In the genomic region with DNA sequence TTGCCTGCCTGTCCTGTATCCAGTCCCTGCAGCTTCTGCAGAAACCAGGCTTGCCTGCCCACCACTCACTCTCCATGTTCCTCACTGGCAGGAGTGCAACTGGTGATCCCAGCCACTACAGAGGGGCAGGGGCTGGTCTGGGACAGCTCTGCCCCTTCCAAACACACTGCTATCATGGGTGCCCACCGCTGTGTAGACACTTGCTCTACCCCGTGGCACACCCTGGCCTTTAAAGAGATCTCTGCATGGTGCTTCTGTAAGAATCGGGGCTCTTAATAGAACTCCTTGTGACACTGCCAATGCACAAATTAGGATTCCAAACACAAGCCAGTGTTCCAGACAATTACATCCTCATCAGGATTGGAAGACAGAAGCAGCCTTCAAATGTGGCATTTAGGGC, we compare ENCODE assay signal across 21 cellular contexts. TPM values are rescaled to one million over a fixed set of nuclear protein-coding genes. Genes with fewer than 3 reads are reported as not detected.
"Had no signal": no experiment of that assay in that cellular context is flagged by ENCODE, and none has a peak within 500 bp of the region (broad histone marks: within the 10 kb centered on the region; RNA-seq: fewer than 3 reads in every experiment).

No MANE protein-coding gene starts in this region.

- H3K27ac Mint-ChIP-seq: activated B cell treated with CpG ODN at 0.5 μM for 24 hours; activated CD4-positive, alpha-beta T cell treated with anti-CD3 and anti-CD28 coated beads, Interleukin-2, amount 10 ng/mL, durations not matched to agents 24 days and 14 days; activated T-helper 1 cell treated with anti-CD3 and anti-CD28 coated beads, Interleukin-12 subunit alpha, Interleukin-12 subunit beta, Interleukin-2, Interleukin-4 antibody, amounts not matched to agents 30 ng/mL and 10 ng/mL and 1 ng/mL, durations not matched to agents 14 hours and 24 hours and 36 hours; memory B cell; nephron had no signal

- DNase-seq: activated B cell treated with CpG ODN at 0.5 μM for 24 hours; activated CD4-positive, alpha-beta T cell treated with anti-CD3 and anti-CD28 coated beads, Interleukin-2, amount 10 ng/mL, durations not matched to agents 24 days and 14 days; activated CD8-positive, alpha-beta memory T cell treated with anti-CD3 and anti-CD28 coated beads for 24 hours; activated naive CD4-positive, alpha-beta T cell; effector memory CD4-positive, alpha-beta T cell; foreskin keratinocyte; heart right ventricle; left ventricle myocardium inferior; stimulated activated CD4-positive, alpha-beta T cell treated with anti-CD3 and anti-CD28 coated beads, Interleukin-12 subunit alpha, Interleukin-12 subunit beta, amount 100 ng/mL, for 4 hours; stimulated activated CD4-positive, alpha-beta T cell treated with anti-CD3 and anti-CD28 coated beads, Interleukin-2, amount 100 ng/mL, for 24 hours; SW 1271; tibial artery; uterus had no signal

- H3K4me1 Mint-ChIP-seq: activated B cell treated with CpG ODN at 0.5 μM for 24 hours; activated CD4-positive, alpha-beta T cell treated with anti-CD3 and anti-CD28 coated beads, Interleukin-2, amount 10 ng/mL, durations not matched to agents 24 days and 14 days; memory B cell had no signal

- H3K27ac ChIP-seq: cardiac muscle cell, coronary artery, foreskin keratinocyte, heart right ventricle, left ventricle myocardium inferior, SJSA1, tibial artery, uterus had no signal

- H3K27me3 ChIP-seq: cardiac muscle cell, foreskin keratinocyte, uterus had no signal

- ATAC-seq: foreskin keratinocyte, heart right ventricle had no signal

- H3K9me3 ChIP-seq: heart right ventricle, left ventricle myocardium inferior, SJSA1, tibial artery, uterus had no signal

- H3K4me1 ChIP-seq: foreskin keratinocyte, heart right ventricle, left ventricle myocardium inferior, SJSA1, tibial artery, uterus had no signal

- H3K36me3 ChIP-seq: cardiac muscle cell, heart right ventricle, left ventricle myocardium inferior, SJSA1, tibial artery, uterus had no signal

- H3K36me3 Mint-ChIP-seq: memory B cell had no signal

- H3K9me3 Mint-ChIP-seq: activated B cell treated with CpG ODN at 0.5 μM for 24 hours; activated CD4-positive, alpha-beta T cell treated with anti-CD3 and anti-CD28 coated beads, Interleukin-2, amount 10 ng/mL, durations not matched to agents 24 days and 14 days; activated T-helper 1 cell treated with anti-CD3 and anti-CD28 coated beads, Interleukin-12 subunit alpha, Interleukin-12 subunit beta, Interleukin-2, Interleukin-4 antibody, amounts not matched to agents 30 ng/mL and 10 ng/mL and 1 ng/mL, durations not matched to agents 14 hours and 24 hours and 36 hours; memory B cell; nephron had no signal

- H3K4me3 ChIP-seq: cardiac muscle cell, coronary artery, heart right ventricle, left ventricle myocardium inferior, SJSA1, tibial artery, uterus had no signal

- H3K4me3 Mint-ChIP-seq: activated B cell treated with CpG ODN at 0.5 μM for 24 hours; activated CD4-positive, alpha-beta T cell treated with anti-CD3 and anti-CD28 coated beads, Interleukin-2, amount 10 ng/mL, durations not matched to agents 24 days and 14 days; activated T-helper 1 cell treated with anti-CD3 and anti-CD28 coated beads, Interleukin-12 subunit alpha, Interleukin-12 subunit beta, Interleukin-2, Interleukin-4 antibody, amounts not matched to agents 30 ng/mL and 10 ng/mL and 1 ng/mL, durations not matched to agents 14 hours and 24 hours and 36 hours; memory B cell; nephron had no signal

- H3K27me3 Mint-ChIP-seq: activated B cell treated with CpG ODN at 0.5 μM for 24 hours; activated CD4-positive, alpha-beta T cell treated with anti-CD3 and anti-CD28 coated beads, Interleukin-2, amount 10 ng/mL, durations not matched to agents 24 days and 14 days; memory B cell had no signal

RNA-seq across cellular contexts. Expression of a gene that starts 41.7 kb away (rescaled TPM):
- total RNA-seq: activated B cell treated with CpG ODN at 0.5 μM for 24 hours; activated CD4-positive, alpha-beta T cell treated with anti-CD3 and anti-CD28 coated beads, Interleukin-2, amount 10 ng/mL, durations not matched to agents 24 days and 14 days; activated T-helper 1 cell treated with anti-CD3 and anti-CD28 coated beads, Interleukin-12 subunit alpha, Interleukin-12 subunit beta, Interleukin-2, Interleukin-4 antibody, amounts not matched to agents 30 ng/mL and 10 ng/mL and 1 ng/mL, durations not matched to agents 14 hours and 24 hours and 36 hours; cardiac muscle cell; foreskin keratinocyte; left ventricle myocardium inferior; pulmonary artery endothelial cell; SJSA1; T-helper 2 cell treated with Interferon-gamma antibody and Interleukin-4, amounts not matched to agents 100 ng/mL and 5 ng/mL, for 36 hours had no signal
